12 cellular contexts compared by ENCODE assay signal in the genomic region with DNA sequence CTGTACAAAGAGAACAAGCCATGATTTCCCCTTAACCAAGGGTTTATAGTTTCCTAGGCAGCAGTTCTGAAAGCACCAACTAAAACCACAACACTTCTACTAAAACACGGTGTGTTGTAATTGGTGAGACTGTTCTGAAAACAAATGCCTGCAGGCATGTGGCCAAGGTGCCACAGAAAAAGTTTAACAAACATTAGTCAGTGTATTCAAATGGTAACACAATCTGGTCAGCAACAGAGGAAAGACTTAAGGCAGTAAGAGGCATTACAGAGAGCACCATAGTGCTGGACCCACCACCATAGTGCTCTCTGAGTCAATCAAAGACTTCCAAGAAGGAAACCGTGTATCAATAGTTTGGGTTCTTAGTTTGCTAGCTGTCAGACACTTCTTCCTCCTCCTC. TPM values are rescaled to one million over a fixed set of nuclear protein-coding genes. Genes with fewer than 3 reads are reported as not detected.
DNase-seq lines count a peak whose midpoint lies in the region; ATAC-seq and TF ChIP-seq lines count a peak whose summit lies in the region.
"Had no signal": no experiment of that assay in that cellular context is flagged by ENCODE, and none has a peak within 500 bp of the region (broad histone marks: within the 10 kb centered on the region; RNA-seq: fewer than 3 reads in every experiment).

No MANE protein-coding gene starts in this region.

- CTCF ChIA-PET in AG04450 (lab: Charles Lee) (interaction anchor here (1.7 kb wide), 1 partner anchor 22 kb away, joined by 15 read pairs; a partner anchor contains a TSS), IMR-90 (lab: Yijun Ruan, JAX) (no interaction called here)

- H3K9me3 ChIP-seq in AG04450 (ENCODE audit: control insufficient read depth, insufficient read depth, low read length) = no peaks in the 10 kb centered on the region
- H3K9me3 ChIP-seq in IMR-90 (ENCODE audit: control insufficient read depth, insufficient read depth, low read length) = no peaks in the 10 kb centered on the region

- peaks cover 27 to 54% of the 10 kb centered on the region in 2 experiments for H3K79me1 ChIP-seq in IMR-90 (ENCODE audit: low read depth in 1 of 2, low read length in 2 of 2)

- H3K27ac ChIP-seq in AG04450 (ENCODE audit: low read depth, low read length) (peak overlapping the region; percentile 31), IMR-90 (ENCODE audit: insufficient read depth, low read length) (no peak overlapping the region)

- intact Hi-C loops in IMR-90 (cut with micrococcal nuclease) = no loop called here

- no peak overlapping the region for H2BK15ac ChIP-seq in IMR-90 (ENCODE audit: low read depth, low read length)

- ATAC-seq in IMR-90 (ENCODE audit: low read depth) = peak; percentile 84
- ATAC-seq in GM18870 (IDR thresholded peaks at IDR 0.05; ENCODE audit: unreplicated experiment) = no peak
- ATAC-seq in HG03565 (IDR thresholded peaks at IDR 0.05; ENCODE audit: unreplicated experiment) = no peak
- ATAC-seq in HG02981 (IDR thresholded peaks at IDR 0.05; ENCODE audit: unreplicated experiment) = no peak
- ATAC-seq: naive thymus-derived CD8-positive, alpha-beta T cell; stimulated activated naive B cell treated with anti-CD40 and anti-IgM and Interleukin-4, amounts not matched to agents 10 μg/mL and 1 μg/mL and 100 μg/mL, for 72 hours had no signal

- dilution Hi-C loops in IMR-90 (cut with HindIII; ENCODE audit: low sequenced_read_pairs, unreplicated experiment) = no loop called here

- H2AK5ac ChIP-seq in IMR-90 (ENCODE audit: low read depth, low read length) = no peak overlapping the region

- H4K20me1 ChIP-seq in IMR-90 (ENCODE audit: insufficient read depth, low read length) = peaks cover 19% of the 10 kb centered on the region

- no peak for TF ChIP-seq RAD21 in IMR-90 (IDR thresholded peaks at IDR 0.05; ENCODE audit: low read length)

- BruUV-seq in IMR-90 (replicated peaks; lab: Mats Ljungman, UMichigan) = no TSS peak

- H2BK120ac ChIP-seq in IMR-90 (ENCODE audit: low read depth, low read length) = no peak overlapping the region

- H3K23ac ChIP-seq in IMR-90 (ENCODE audit: low read depth, low read length) = no peak overlapping the region

- H3K4me2 ChIP-seq in IMR-90 (ENCODE audit: low read depth, low read length) = peak overlapping the region; percentile 61; the same call in 1 of the 2 replicates

- no peak overlapping the region for H2AFZ ChIP-seq in IMR-90 (replicated peaks; ENCODE audit: low read length, poor library complexity)

- H3K4me1 ChIP-seq in IMR-90 (ENCODE audit: control insufficient read depth, insufficient read depth, low read length) = peaks cover 11% of the 10 kb centered on the region

- H3K4me3 ChIP-seq in AG04450 (ENCODE audit: low read depth, low read length) (no peak overlapping the region), IMR-90 (ENCODE audit: insufficient read depth, low read depth, low read length) (no peak overlapping the region)

- H4K5ac ChIP-seq in IMR-90 (ENCODE audit: low read depth, low read length) = no peak overlapping the region

- H4K91ac ChIP-seq in IMR-90 (ENCODE audit: insufficient read depth, low read depth, low read length) = no peak overlapping the region

- no peak overlapping the region for H3K9ac ChIP-seq in IMR-90 (ENCODE audit: low read depth, low read length)

- no peak overlapping the region for H3K56ac ChIP-seq in IMR-90 (ENCODE audit: extremely low read depth, insufficient read depth, low read length)

- no peak for TF ChIP-seq POLR2A in IMR-90 (IDR thresholded peaks at IDR 0.05; ENCODE audit: low read depth, low read length)

- no CpG with 5 or more reads among the region's 2 CpGs for WGBS in IMR-90 (ENCODE audit: extremely low coverage in 2 of 2, insufficient read length in 1 of 2), 2 experiments

- POLR2A ChIA-PET in AG04450 (lab: Yijun Ruan, JAX) = no interaction called here
- POLR2A ChIA-PET in IMR-90 (lab: Charles Lee; ENCODE audit: unreplicated experiment) = no interaction called here

- no peak overlapping the region for H2AK9ac ChIP-seq in IMR-90 (replicated peaks; ENCODE audit: low read depth, low read length, poor library complexity)

- H3K9me1 ChIP-seq in IMR-90 (ENCODE audit: insufficient read depth, low read length) = peaks cover 16% of the 10 kb centered on the region

- DNase-seq in AG04450 (ENCODE audit: low read depth, low spot score) (peak; percentile 45), IMR-90 (peak; percentile 83), amniotic epithelial cell (ENCODE audit: low read depth) (peak; percentile 88), kidney tubule cell (ENCODE audit: low spot score) (peak; percentile 54), hippocampal formation (lab: John Stamatoyannopoulos, UW) (no peak)
- DNase-seq: effector CD4-positive, alpha-beta T cell; naive thymus-derived CD8-positive, alpha-beta T cell; NCI-H2081; stimulated activated naive B cell treated with anti-CD40 and anti-IgM and Interleukin-4, amounts not matched to agents 10 μg/mL and 1 μg/mL and 100 μg/mL, for 72 hours had no signal

- H2BK5ac ChIP-seq in IMR-90 (ENCODE audit: low read depth, low read length, poor library complexity, severe bottlenecking) = peak overlapping the region; percentile 37

- H2BK20ac ChIP-seq in IMR-90 (ENCODE audit: low read depth, low read length) = no peak overlapping the region

- peaks cover 22% of the 10 kb centered on the region for H3K36me3 ChIP-seq in IMR-90 (ENCODE audit: control insufficient read depth, insufficient read depth, low read length)

- H3K27me3 ChIP-seq in AG04450 (ENCODE audit: control insufficient read depth, insufficient read depth, low read length) = no peaks in the 10 kb centered on the region
- H3K27me3 ChIP-seq in IMR-90 (ENCODE audit: control insufficient read depth, insufficient read depth, low read length) = no peaks in the 10 kb centered on the region

- in situ Hi-C loops in IMR-90 (cut with MboI; ENCODE audit: low sequenced_read_pairs) = no loop called here

- H3K4ac ChIP-seq in IMR-90 (ENCODE audit: low read depth, low read length) = no peak overlapping the region

- TF ChIP-seq CTCF in AG04450 (IDR thresholded peaks at IDR 0.05; ENCODE audit: low read depth, low read length) = no peak
- no peak for TF ChIP-seq CTCF in IMR-90 (conservative IDR thresholded peaks at IDR 0.05; ENCODE audit: low read depth, low read length)

- no peak overlapping the region for H4K8ac ChIP-seq in IMR-90 (ENCODE audit: low read depth in 2 of 2, low read length in 2 of 2)

- H3K14ac ChIP-seq in IMR-90 (replicated peaks; ENCODE audit: low read depth, low read length) = no peak overlapping the region

- H3K18ac ChIP-seq in IMR-90 (ENCODE audit: low read depth, low read length) = no peak overlapping the region

TF ChIP-seq in IMR-90, 13 proteins besides CTCF, POLR2A, EP300 and RAD21:
- TF ChIP-seq MAZ (IDR thresholded peaks at IDR 0.05; ENCODE audit: borderline replicate concordance, low read depth, low read length) (no peak), SMC3 (IDR thresholded peaks at IDR 0.05; ENCODE audit: low read depth, low read length) (no peak), FOS (IDR thresholded peaks at IDR 0.05; ENCODE audit: low read depth, low read length) (no peak), CHD1 (IDR thresholded peaks at IDR 0.05; ENCODE audit: low read depth, low read length) (no peak), CEBPB (IDR thresholded peaks at IDR 0.05; ENCODE audit: low read depth, low read length) (no peak), RFX5 (IDR thresholded peaks at IDR 0.05; ENCODE audit: low read depth, low read length) (no peak), NFE2L2 (IDR thresholded peaks at IDR 0.05; ENCODE audit: low read depth, low read length) (no peak), RCOR1 (IDR thresholded peaks at IDR 0.05; ENCODE audit: insufficient replicate concordance, low read length) (no peak)
TF ChIP-seq in IMR-90: peak in this region for 0.

RNA-seq across cellular contexts. Expression of a gene that starts 16.7 kb away (rescaled TPM):
- polyA plus RNA-seq in AG04450 (2011; rRNA removed) (7.8 and 8.9 TPM in 2 replicates), IMR-90 (2012; rRNA removed) (6.8 and 7.7 TPM in 2 replicates)
- polyA minus RNA-seq in AG04450 (2011; rRNA and poly(A)+ RNA removed) = 10.7 and 13.6 TPM in 2 replicates
- total RNA-seq in IMR-90 (2012; rRNA removed) = 11.3 and 13.9 TPM in 2 replicates
- polyA plus RNA-seq in IMR-90 (2012; cell fraction: cytosol; rRNA removed) = 6.9 and 9.1 TPM in 2 replicates
- 5.5 and 12.0 TPM in 2 replicates for polyA plus RNA-seq in IMR-90 (2012; cell fraction: nucleus; rRNA removed; ENCODE audit: low replicate concordance)

RNA-seq across cellular contexts. Expression of a gene that starts 19.4 kb away (rescaled TPM):
- polyA plus RNA-seq in AG04450 (2011; rRNA removed) = 13.1 and 14.2 TPM in 2 replicates
- 9.9 and 11.3 TPM in 2 replicates for polyA minus RNA-seq in AG04450 (2011; rRNA and poly(A)+ RNA removed)
- total RNA-seq in IMR-90 (2012; rRNA removed) = 8.1 and 9.1 TPM in 2 replicates
- 9.1 and 10.1 TPM in 2 replicates for polyA plus RNA-seq in IMR-90 (2012; rRNA removed)
- 5.5 and 6.6 TPM in 2 replicates for polyA plus RNA-seq in IMR-90 (2012; cell fraction: cytosol; rRNA removed)
- 11.5 and 20.3 TPM in 2 replicates for polyA plus RNA-seq in IMR-90 (2012; cell fraction: nucleus; rRNA removed; ENCODE audit: low replicate concordance)
- polyA plus RNA-seq: naive thymus-derived CD8-positive, alpha-beta T cell had no signal

RNA-seq across cellular contexts. Expression of a gene that starts 22.8 kb away (rescaled TPM):
- polyA plus RNA-seq in AG04450 (2011; rRNA removed) (59.6 and 69.6 TPM in 2 replicates), IMR-90 (2012; rRNA removed) (36.4 and 40.7 TPM in 2 replicates)
- 18.2 and 24.1 TPM in 2 replicates for polyA minus RNA-seq in AG04450 (2011; rRNA and poly(A)+ RNA removed)
- total RNA-seq in IMR-90 (2012; rRNA removed) = 36.2 and 44.4 TPM in 2 replicates
- polyA plus RNA-seq in IMR-90 (2012; cell fraction: cytosol; rRNA removed) = 21.0 and 27.4 TPM in 2 replicates
- polyA plus RNA-seq in IMR-90 (2012; cell fraction: nucleus; rRNA removed; ENCODE audit: low replicate concordance) = 12.4 and 51.2 TPM in 2 replicates

RNA-seq across cellular contexts. Expression of a gene that starts 58.4 kb away (rescaled TPM):
- polyA plus RNA-seq in AG04450 (2011; rRNA removed) (52.5 and 64.7 TPM in 2 replicates), IMR-90 (2012; rRNA removed) (42.9 and 49.4 TPM in 2 replicates)
- polyA minus RNA-seq in AG04450 (2011; rRNA and poly(A)+ RNA removed) = 71.4 and 86.8 TPM in 2 replicates
- total RNA-seq in IMR-90 (2012; rRNA removed) = 77.4 and 90.3 TPM in 2 replicates
- 5.1 and 7.4 TPM in 2 replicates for polyA plus RNA-seq in IMR-90 (2012; cell fraction: cytosol; rRNA removed)
- 39.3 and 88.3 TPM in 2 replicates for polyA plus RNA-seq in IMR-90 (2012; cell fraction: nucleus; rRNA removed; ENCODE audit: low replicate concordance)

Comparison
In these comparisons a context has a peak if more than half of its experiments do, and no peak if none do; other contexts are left out.
1. DNase-seq: peak in AG04450 (single experiment), IMR-90 (single experiment), amniotic epithelial cell (single experiment) and kidney tubule cell (single experiment); none in hippocampal formation (0 of 2).